8 cellular contexts compared by ENCODE assay signal in genomic region chr6:29887819-29888581, GRCh38. TPM values are rescaled to one million over a fixed set of nuclear protein-coding genes. Genes with fewer than 3 reads are reported as not detected.
DNase-seq lines count a peak whose midpoint lies in the region; ATAC-seq and TF ChIP-seq lines count a peak whose summit lies in the region.

No MANE protein-coding gene starts in this region.

- H3K4me1 ChIP-seq in endocrine pancreas (ENCODE audit: control insufficient read depth, insufficient read depth, low read length), result no peaks in the 10 kb centered on the region

- peaks cover 95% of the 10 kb centered on the region for H3K27me3 Mint-ChIP-seq in mesothelial cell of epicardium (ENCODE audit: low read depth)

- H3K36me3 Mint-ChIP-seq in mesothelial cell of epicardium, result no peaks in the 10 kb centered on the region

- H3K9ac ChIP-seq in endocrine pancreas (ENCODE audit: control insufficient read depth, insufficient read depth, low read length), result peak overlapping the region; percentile 79

- H3K4me3 ChIP-seq in endocrine pancreas (ENCODE audit: control insufficient read depth, insufficient read depth, low read length), result no peak overlapping the region

- no peaks in the 10 kb centered on the region for H3K36me3 ChIP-seq in endocrine pancreas (ENCODE audit: control insufficient read depth, insufficient read depth, low read length)

- peak; percentile 67 for ATAC-seq in GM21529 (IDR thresholded peaks at IDR 0.05; ENCODE audit: unreplicated experiment)

- peaks cover 4% of the 10 kb centered on the region for H3K4me1 Mint-ChIP-seq in mesothelial cell of epicardium

- TF ChIP-seq CTCF in mesothelial cell of epicardium (IDR thresholded peaks at IDR 0.05; ENCODE audit: unreplicated experiment), result no peak

- no peaks in the 10 kb centered on the region for H3K27me3 ChIP-seq in endocrine pancreas (ENCODE audit: control insufficient read depth, insufficient read depth, low read length)

- DNase-seq in ELF-1 (ENCODE audit: low read depth, low spot score), result peak; percentile 3
- peak; percentile 58 for DNase-seq in LoVo (ENCODE audit: low spot score)
- peak; percentile 28 to 49 (median 41) for DNase-seq in activated CD8-positive, alpha-beta memory T cell treated with anti-CD3 and anti-CD28 coated beads for 48 hours (ENCODE audit: low read depth in 2 of 3, low spot score in 2 of 3)
- peak in 1 of 2 experiments; percentile 41 for DNase-seq in mesothelial cell of epicardium (ENCODE audit: low spot score in 2 of 2, unreplicated experiment in 2 of 2)
- DNase-seq in stimulated activated CD8-positive, alpha-beta memory T cell treated with anti-CD3 and anti-CD28 coated beads, Interleukin-2, amount 100 ng/mL, for 1 hour (ENCODE audit: low read depth in 2 of 2), result peak; percentile 68 to 77
- DNase-seq in dedifferentiated amniotic fluid mesenchymal stem cell (ENCODE audit: extremely low spot score), result no peak

- H3K9me3 Mint-ChIP-seq in mesothelial cell of epicardium, result no peaks in the 10 kb centered on the region

- H3K9me3 ChIP-seq in endocrine pancreas (ENCODE audit: control insufficient read depth, low read length), result no peaks in the 10 kb centered on the region

- no peak overlapping the region for H3K27ac Mint-ChIP-seq in mesothelial cell of epicardium

- H3K4me3 Mint-ChIP-seq in mesothelial cell of epicardium, result peak overlapping the region; percentile 66

RNA-seq across cellular contexts. Expression of gene HLA-A, which starts 54.3 kb away (rescaled TPM):
- total RNA-seq in mesothelial cell of epicardium, result 112 to 115 TPM (median 113 TPM) in 3 replicates
